17 cellular contexts compared by ENCODE assay signal in genomic region chr9:7140401-7140800, GRCh38.
DNase-seq lines count a peak whose midpoint lies in the region; ATAC-seq and TF ChIP-seq lines count a peak whose summit lies in the region.
"Had no signal": no experiment of that assay in that cellular context is flagged by ENCODE, and none has a peak within 500 bp of the region (broad histone marks: within the 10 kb centered on the region; RNA-seq: fewer than 3 reads in every experiment).

No MANE protein-coding gene starts in this region.

- H3K9me3 Mint-ChIP-seq in CD4-positive, CD25-positive, alpha-beta regulatory T cell: no peaks in the 10 kb centered on the region
- no peaks in the 10 kb centered on the region for H3K9me3 Mint-ChIP-seq in T-cell
- H3K9me3 Mint-ChIP-seq: CD14-positive monocyte; CD4-positive, alpha-beta T cell; CD8-positive, alpha-beta T cell had no signal

- no peak overlapping the region for H3K9ac ChIP-seq in trophoblast cell (ENCODE audit: low read length)
- H3K9ac ChIP-seq: BLaER1 had no signal

- no peak overlapping the region for H4K91ac ChIP-seq in trophoblast cell (ENCODE audit: low read depth, low read length)

- no peak overlapping the region for H3K23ac ChIP-seq in trophoblast cell (ENCODE audit: low read length)

- 95% methylated on average over 2 of the region's 2 CpGs for WGBS in esophagus muscularis mucosa
- WGBS in trophoblast cell (ENCODE audit: extremely low coverage, insufficient coverage, insufficient read length): no CpG with 5 or more reads among the region's 2 CpGs
- WGBS in esophagus squamous epithelium, 2 donors: 93 to 95% methylated on average over 2 of the region's 2 CpGs

- no peaks in the 10 kb centered on the region for H3K27me3 ChIP-seq in CD4-positive, CD25-positive, alpha-beta regulatory T cell (ENCODE audit: control insufficient read depth, insufficient read depth, low read length)
- H3K27me3 ChIP-seq in esophagus muscularis mucosa (no peaks in the 10 kb centered on the region), trophoblast cell (ENCODE audit: insufficient read depth, low read length) (no peaks in the 10 kb centered on the region), esophagus squamous epithelium (no peaks in the 10 kb centered on the region)
- H3K27me3 ChIP-seq: BE2C, BLaER1 had no signal

- peaks cover 0 to 7% (median 4%) of the 10 kb centered on the region in 4 donors for H3K4me1 Mint-ChIP-seq in CD4-positive, CD25-positive, alpha-beta regulatory T cell
- peaks cover 5 to 8% (median 7%) of the 10 kb centered on the region in 3 donors for H3K4me1 Mint-ChIP-seq in T-cell
- H3K4me1 Mint-ChIP-seq: CD14-positive monocyte had no signal

- H2AK5ac ChIP-seq in trophoblast cell (ENCODE audit: low read length): no peak overlapping the region

- H2AFZ ChIP-seq in trophoblast cell (ENCODE audit: insufficient read depth, low read length, poor library complexity): no peak overlapping the region

- H3K36me3 ChIP-seq in CD4-positive, CD25-positive, alpha-beta regulatory T cell (ENCODE audit: control insufficient read depth, insufficient read depth, low read length): peaks cover 15% of the 10 kb centered on the region
- H3K36me3 ChIP-seq in esophagus muscularis mucosa (peaks cover 0 to 16% (median 0%) of the 10 kb centered on the region in 4 donors), trophoblast cell (ENCODE audit: control insufficient read depth in 1 of 2, insufficient read depth in 2 of 2, low read length in 2 of 2) (no peaks in the 10 kb centered on the region), esophagus squamous epithelium (peaks cover 0 to 57% (median 0%) of the 10 kb centered on the region in 3 donors)
- H3K36me3 ChIP-seq: BE2C had no signal

- no peak for TF ChIP-seq POLR2A in esophagus muscularis mucosa (IDR thresholded peaks at IDR 0.05; ENCODE audit: low read depth)
- TF ChIP-seq POLR2A in esophagus squamous epithelium (IDR thresholded peaks at IDR 0.05): no peak

- POLR2A ChIA-PET in T-cell (lab: Charles Lee): no interaction called here

- no peak overlapping the region for H3K14ac ChIP-seq in trophoblast cell (ENCODE audit: low read length)

- H2BK12ac ChIP-seq in trophoblast cell (ENCODE audit: low read length): no peak overlapping the region

- H3K27ac ChIP-seq in CD4-positive, CD25-positive, alpha-beta regulatory T cell (ENCODE audit: insufficient read depth, low read length, poor library complexity, severe bottlenecking): no peak overlapping the region
- H3K27ac ChIP-seq in esophagus muscularis mucosa (replicated peaks in 1 of 4): no peak overlapping the region
- peak overlapping the region; percentile 15 for H3K27ac ChIP-seq in trophoblast cell (ENCODE audit: low read depth, low read length)
- H3K27ac ChIP-seq in esophagus squamous epithelium: no peak overlapping the region
- H3K27ac ChIP-seq: BLaER1 had no signal

- no peaks in the 10 kb centered on the region for H3K27me3 Mint-ChIP-seq in CD4-positive, CD25-positive, alpha-beta regulatory T cell
- H3K27me3 Mint-ChIP-seq in T-cell: no peaks in the 10 kb centered on the region
- H3K27me3 Mint-ChIP-seq: CD4-positive, alpha-beta T cell had no signal

- DNase-seq in CD4-positive, CD25-positive, alpha-beta regulatory T cell: no peak
- DNase-seq in esophagus muscularis mucosa (ENCODE audit: extremely low spot score) (peak; percentile 55), trophoblast cell (peak; percentile 85 to 91), T-cell (no peak), esophagus squamous epithelium (lab: John Stamatoyannopoulos, UW) (no peak)
- no peak for DNase-seq in stimulated activated naive CD8-positive, alpha-beta T cell treated with anti-CD3 and anti-CD28 coated beads, Interleukin-15, Interleukin-2, amounts not matched to agents 100 U/mL and 50 U/mL, for 24 hours
- DNase-seq: 8988T; ACHN; BE2C; C1 segment of cervical spinal cord; Caco-2; Calu3; CD4-positive, alpha-beta T cell; CD8-positive, alpha-beta T cell; GF-D8 had no signal

- no peak for ATAC-seq in CD4-positive, CD25-positive, alpha-beta regulatory T cell (ENCODE audit: low read depth in 2 of 2)
- no peak for ATAC-seq in stimulated activated naive CD8-positive, alpha-beta T cell treated with anti-CD3 and anti-CD28 coated beads, Interleukin-15, Interleukin-2, amounts not matched to agents 100 U/mL and 50 U/mL, for 24 hours
- ATAC-seq in T-cell (replicated peaks in 1 of 4): no peak
- ATAC-seq: CD8-positive, alpha-beta T cell had no signal

- CTCF ChIA-PET in T-cell (lab: Charles Lee): no interaction called here

- no peak overlapping the region for H3K4me3 ChIP-seq in CD4-positive, CD25-positive, alpha-beta regulatory T cell (ENCODE audit: low read depth, low read length)
- H3K4me3 ChIP-seq in esophagus muscularis mucosa (no peak overlapping the region), trophoblast cell (ENCODE audit: low read depth, low read length) (no peak overlapping the region), esophagus squamous epithelium (no peak overlapping the region)
- H3K4me3 ChIP-seq: BLaER1 had no signal

- H3K36me3 Mint-ChIP-seq in CD4-positive, CD25-positive, alpha-beta regulatory T cell: peaks cover 42% of the 10 kb centered on the region
- H3K36me3 Mint-ChIP-seq in T-cell: peaks cover 70% of the 10 kb centered on the region

- intact Hi-C loops in esophagus muscularis mucosa (cut with DNase I): no loop called here
- intact Hi-C loops in esophagus squamous epithelium (cut with DNase I): no loop called here

- peak overlapping the region in 2 of 3 donors; percentile 2 to 47 for H3K27ac Mint-ChIP-seq in CD4-positive, CD25-positive, alpha-beta regulatory T cell
- no peak overlapping the region for H3K27ac Mint-ChIP-seq in T-cell
- H3K27ac Mint-ChIP-seq: CD4-positive, alpha-beta T cell; CD8-positive, alpha-beta T cell had no signal

- no peak for TF ChIP-seq EP300 in esophagus muscularis mucosa (IDR thresholded peaks at IDR 0.05)

- no peak overlapping the region for H3K4me3 Mint-ChIP-seq in CD4-positive, CD25-positive, alpha-beta regulatory T cell
- H3K4me3 Mint-ChIP-seq in T-cell: no peak overlapping the region
- H3K4me3 Mint-ChIP-seq: CD14-positive monocyte; CD4-positive, alpha-beta T cell; CD8-positive, alpha-beta T cell had no signal

- TF ChIP-seq CTCF in esophagus muscularis mucosa (IDR thresholded peaks at IDR 0.05) (no peak), esophagus squamous epithelium (IDR thresholded peaks at IDR 0.05) (no peak)

- H4K8ac ChIP-seq in trophoblast cell (ENCODE audit: low read depth, low read length): no peak overlapping the region

- H3K79me1 ChIP-seq in trophoblast cell (ENCODE audit: low read length): peaks cover 17% of the 10 kb centered on the region

- H4K12ac ChIP-seq in trophoblast cell (ENCODE audit: low read depth, low read length): no peak overlapping the region

- no peak overlapping the region for H3K4me2 ChIP-seq in trophoblast cell (ENCODE audit: low read length)
- H3K4me2 ChIP-seq: BLaER1 had no signal

- H3K9me3 ChIP-seq in CD4-positive, CD25-positive, alpha-beta regulatory T cell (ENCODE audit: control insufficient read depth in 2 of 2, low read length in 2 of 2): no peaks in the 10 kb centered on the region
- H3K9me3 ChIP-seq in esophagus muscularis mucosa (no peaks in the 10 kb centered on the region), trophoblast cell (ENCODE audit: insufficient read depth, low read depth, low read length) (no peaks in the 10 kb centered on the region), esophagus squamous epithelium (no peaks in the 10 kb centered on the region)
- H3K9me3 ChIP-seq: BE2C, BLaER1, Caco-2 had no signal

- H3K79me2 ChIP-seq in trophoblast cell (ENCODE audit: control insufficient read depth, insufficient read depth, low read length, poor library complexity): peaks cover 2% of the 10 kb centered on the region

- H3K18ac ChIP-seq in trophoblast cell (ENCODE audit: low read length): no peak overlapping the region

- H3K4me1 ChIP-seq in CD4-positive, CD25-positive, alpha-beta regulatory T cell (ENCODE audit: control insufficient read depth, insufficient read depth, low read length, poor library complexity, severe bottlenecking): no peaks in the 10 kb centered on the region
- peaks cover 8 to 13% (median 11%) of the 10 kb centered on the region in 4 donors for H3K4me1 ChIP-seq in esophagus muscularis mucosa
- peaks cover 18 to 23% of the 10 kb centered on the region in 2 experiments for H3K4me1 ChIP-seq in trophoblast cell (ENCODE audit: control insufficient read depth in 1 of 2, insufficient read depth in 2 of 2, low read length in 2 of 2)
- H3K4me1 ChIP-seq in esophagus squamous epithelium: no peaks in the 10 kb centered on the region
- H3K4me1 ChIP-seq: BE2C, BLaER1, Caco-2 had no signal

- no peak overlapping the region for H2BK120ac ChIP-seq in trophoblast cell (ENCODE audit: insufficient read depth, low read length, poor library complexity)

- no peak overlapping the region for H2BK5ac ChIP-seq in trophoblast cell (ENCODE audit: low read depth, low read length, poor library complexity)

- H3K4ac ChIP-seq in trophoblast cell (ENCODE audit: low read depth, low read length): no peak overlapping the region

Comparison
In these comparisons a context has a peak if more than half of its experiments do, and no peak if none do; other contexts are left out.
1. DNase-seq: peak in esophagus muscularis mucosa (single experiment) and trophoblast cell (2 of 2); none in CD4-positive, CD25-positive, alpha-beta regulatory T cell (0 of 3), stimulated activated naive CD8-positive, alpha-beta T cell treated with anti-CD3 and anti-CD28 coated beads, Interleukin-15, Interleukin-2, amounts not matched to agents 100 U/mL and 50 U/mL, for 24 hours (single experiment), T-cell (0 of 34) and esophagus squamous epithelium (single experiment).
2. H3K27ac Mint-ChIP-seq: peak in CD4-positive, CD25-positive, alpha-beta regulatory T cell (2 of 3); none in T-cell (0 of 2).